Comparison of ENCODE assay signal across 9 cellular contexts in the genomic region with DNA sequence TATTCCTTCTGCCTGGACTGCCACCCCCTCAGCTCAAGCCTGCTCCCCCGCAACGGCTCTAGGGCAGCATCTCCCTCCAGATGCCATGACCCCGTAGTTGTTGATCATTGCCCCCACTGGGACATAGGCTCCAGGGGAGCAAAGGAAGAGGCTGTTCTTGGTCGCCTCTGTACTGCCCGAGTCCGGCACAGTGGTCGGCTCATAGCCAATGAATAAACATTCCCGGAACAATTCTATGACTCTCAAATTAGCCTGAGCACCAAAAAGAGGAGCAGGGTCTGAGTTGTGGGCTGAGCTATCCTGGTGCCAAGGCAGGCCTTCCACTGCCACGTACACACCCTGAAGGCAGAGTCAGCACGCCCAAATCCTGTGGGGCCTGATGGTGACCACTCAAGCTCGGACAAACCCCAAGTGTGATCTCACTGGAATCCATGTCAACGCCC. TPM values are rescaled to one million over a fixed set of nuclear protein-coding genes. Genes with fewer than 3 reads are reported as not detected.
A peak's percentile ranks its signal among the peaks of the same experiment; 100 is the strongest.
DNase-seq lines count a peak whose midpoint lies in the region; ATAC-seq and TF ChIP-seq lines count a peak whose summit lies in the region.
"Had no signal": no experiment of that assay in that cellular context is flagged by ENCODE, and none has a peak within 500 bp of the region (broad histone marks: within the 10 kb centered on the region; RNA-seq: fewer than 3 reads in every experiment).

No MANE protein-coding gene starts in this region.

- TF ChIP-seq CTCF in chondrocyte (IDR thresholded peaks at IDR 0.05): no peak
- no peak for TF ChIP-seq CTCF in tibial nerve (IDR thresholded peaks at IDR 0.05)

- H3K36me3 Mint-ChIP-seq in chondrocyte (ENCODE audit: low read depth) (peaks cover 2% of the 10 kb centered on the region), memory B cell (peaks cover 13% of the 10 kb centered on the region)

- peaks cover 0 to 6% (median 0%) of the 10 kb centered on the region in 3 donors for H3K36me3 ChIP-seq in tibial nerve
- H3K36me3 ChIP-seq: adrenal gland had no signal

- H3K27ac ChIP-seq in tibial nerve: peak overlapping the region in 3 of 4 donors; percentile 54 to 75 (median 70)

- H3K9me3 Mint-ChIP-seq in chondrocyte (ENCODE audit: low read depth): no peaks in the 10 kb centered on the region
- no peaks in the 10 kb centered on the region for H3K9me3 Mint-ChIP-seq in memory B cell

- ATAC-seq in memory B cell (ENCODE audit: low read depth): no peak
- no peak for ATAC-seq in HG03108 (IDR thresholded peaks at IDR 0.05; ENCODE audit: unreplicated experiment)

- no peaks in the 10 kb centered on the region for H3K27me3 ChIP-seq in tibial nerve
- H3K27me3 ChIP-seq: adrenal gland had no signal

- peak overlapping the region; percentile 97 for H3K27ac Mint-ChIP-seq in chondrocyte (ENCODE audit: unreplicated experiment)
- peak overlapping the region; percentile 56 for H3K27ac Mint-ChIP-seq in memory B cell

- TF ChIP-seq POLR2A in tibial nerve (IDR thresholded peaks at IDR 0.05): no peak

- no peaks in the 10 kb centered on the region for H3K27me3 Mint-ChIP-seq in chondrocyte (ENCODE audit: low read depth)
- no peaks in the 10 kb centered on the region for H3K27me3 Mint-ChIP-seq in memory B cell

- H3K4me1 Mint-ChIP-seq in chondrocyte (ENCODE audit: low read depth) (peaks cover 95% of the 10 kb centered on the region), memory B cell (peaks cover 63% of the 10 kb centered on the region)

- H3K4me3 Mint-ChIP-seq in chondrocyte (ENCODE audit: unreplicated experiment) (peak overlapping the region; percentile 24), memory B cell (no peak overlapping the region)

- 58 to 59% methylated on average over 12 of the region's 12 CpGs for WGBS in tibial nerve, 2 donors

- H3K4me3 ChIP-seq in tibial nerve: no peak overlapping the region
- H3K4me3 ChIP-seq: adrenal gland had no signal

- peak in 1 of 2 donors; percentile 32 for TF ChIP-seq EP300 in tibial nerve (IDR thresholded peaks at IDR 0.05)

- no peaks in the 10 kb centered on the region for H3K9me3 ChIP-seq in tibial nerve
- H3K9me3 ChIP-seq: adrenal gland had no signal

- peaks cover 0 to 99% (median 81%) of the 10 kb centered on the region in 4 donors for H3K4me1 ChIP-seq in tibial nerve

- DNase-seq in HS-27A (ENCODE audit: low read depth) (peak; percentile 48), chondrocyte (ENCODE audit: low spot score) (no peak), memory B cell (ENCODE audit: low spot score in 2 of 2) (no peak), tibial nerve (ENCODE audit: low spot score in 2 of 2) (no peak), COLO668 (lab: John Stamatoyannopoulos, UW; ENCODE audit: unreplicated experiment) (no peak), NCI-H1048 (lab: John Stamatoyannopoulos, UW) (no peak)
- DNase-seq: adrenal gland, mesendoderm had no signal

RNA-seq across cellular contexts. Expression of a gene that starts 33.1 kb away (rescaled TPM):
- total RNA-seq in chondrocyte: 285 to 353 TPM (median 352 TPM) in 3 replicates
- total RNA-seq in tibial nerve: 100 to 1,000 TPM in 1 of 4 donors, 10 to 100 TPM in 3; 58.2 to 109 (median 96.7) TPM
